Comparison of ENCODE assay signal across 7 cellular contexts in genomic region chr7:74660202-74660601, GRCh38. TPM values are rescaled to one million over a fixed set of nuclear protein-coding genes. Genes with fewer than 3 reads are reported as not detected.
DNase-seq lines count a peak whose midpoint lies in the region; ATAC-seq and TF ChIP-seq lines count a peak whose summit lies in the region.
"Not testable (repeated sequence)": the region's sequence is repeated elsewhere in the genome, so short reads cannot be mapped to it uniquely, and the experiment has no call there.

No MANE protein-coding gene starts in this region.

- TF ChIP-seq CTCF in GM23338 (conservative IDR thresholded peaks at IDR 0.05; ENCODE audit: low read depth in 2 of 2); Panc1 (IDR thresholded peaks at IDR 0.05); colonic mucosa (IDR thresholded peaks at IDR 0.05); left ventricle myocardium inferior (IDR thresholded peaks at IDR 0.05; ENCODE audit: borderline replicate concordance); natural killer cell (IDR thresholded peaks at IDR 0.05): not testable (repeated sequence)

- POLR2A ChIA-PET in Panc1 (lab: Charles Lee) = interaction anchor here (0.7 kb wide), 1 partner anchor 22 kb away, joined by 4 read pairs; no protein-coding TSS in a partner anchor

- not testable (repeated sequence) for H3K36me3 ChIP-seq in GM23338 (ENCODE audit: insufficient read depth); Panc1 (ENCODE audit: control insufficient read depth, insufficient read depth, low read length); colonic mucosa; left ventricle myocardium inferior

- peaks cover 10% of the 10 kb centered on the region for H3K9me3 Mint-ChIP-seq in GM23338
- H3K9me3 Mint-ChIP-seq in activated T-helper 1 cell treated with anti-CD3 and anti-CD28 coated beads, Interleukin-12 subunit alpha, Interleukin-12 subunit beta, Interleukin-2, Interleukin-4 antibody, amounts not matched to agents 30 ng/mL and 10 ng/mL and 1 ng/mL, durations not matched to agents 14 hours and 24 hours and 36 hours; natural killer cell; stimulated activated effector memory CD8-positive, alpha-beta T cell treated with anti-CD3 and anti-CD28 coated beads, Interleukin-12 subunit alpha, Interleukin-12 subunit beta, amount 100 ng/mL, for 72 hours: not testable (repeated sequence)

- not testable (repeated sequence) for DNase-seq in GM23338 (ENCODE audit: low spot score); Panc1 (ENCODE audit: low read depth, low spot score); activated T-helper 1 cell treated with anti-CD3 and anti-CD28 coated beads, Interleukin-12 subunit alpha, Interleukin-12 subunit beta, Interleukin-2, Interleukin-4 antibody, amounts not matched to agents 30 ng/mL and 10 ng/mL and 1 ng/mL, durations not matched to agents 14 hours and 24 hours and 36 hours (ENCODE audit: low spot score); colonic mucosa; left ventricle myocardium inferior; natural killer cell; stimulated activated effector memory CD8-positive, alpha-beta T cell treated with anti-CD3 and anti-CD28 coated beads, Interleukin-12 subunit alpha, Interleukin-12 subunit beta, amount 100 ng/mL, for 72 hours (ENCODE audit: low spot score in 2 of 2)

- not testable (repeated sequence) for ATAC-seq in GM23338; Panc1; natural killer cell; stimulated activated effector memory CD8-positive, alpha-beta T cell treated with anti-CD3 and anti-CD28 coated beads, Interleukin-12 subunit alpha, Interleukin-12 subunit beta, amount 100 ng/mL, for 72 hours

- peaks cover 59% of the 10 kb centered on the region for H3K4me1 ChIP-seq in GM23338 (ENCODE audit: insufficient read depth)
- peaks cover 51% of the 10 kb centered on the region for H3K4me1 ChIP-seq in Panc1 (ENCODE audit: control insufficient read depth, insufficient read depth, low read length)
- H3K4me1 ChIP-seq in colonic mucosa = not testable (repeated sequence)
- peaks cover 90% of the 10 kb centered on the region for H3K4me1 ChIP-seq in left ventricle myocardium inferior

- peaks cover 65% of the 10 kb centered on the region for H3K4me1 Mint-ChIP-seq in GM23338
- H3K4me1 Mint-ChIP-seq in activated T-helper 1 cell treated with anti-CD3 and anti-CD28 coated beads, Interleukin-12 subunit alpha, Interleukin-12 subunit beta, Interleukin-2, Interleukin-4 antibody, amounts not matched to agents 30 ng/mL and 10 ng/mL and 1 ng/mL, durations not matched to agents 14 hours and 24 hours and 36 hours (ENCODE audit: low read depth) = peaks cover 56% of the 10 kb centered on the region
- peaks cover 44 to 57% of the 10 kb centered on the region in 2 donors for H3K4me1 Mint-ChIP-seq in natural killer cell
- H3K4me1 Mint-ChIP-seq in stimulated activated effector memory CD8-positive, alpha-beta T cell treated with anti-CD3 and anti-CD28 coated beads, Interleukin-12 subunit alpha, Interleukin-12 subunit beta, amount 100 ng/mL, for 72 hours = peaks cover 56% of the 10 kb centered on the region

- H3F3A ChIP-seq in GM23338 (replicated peaks; ENCODE audit: low read depth) = peaks cover 28% of the 10 kb centered on the region

- H3K9me3 ChIP-seq in Panc1 (ENCODE audit: control insufficient read depth, insufficient read depth, low read depth, low read length); colonic mucosa; left ventricle myocardium inferior (replicated peaks): not testable (repeated sequence)

- CTCF ChIA-PET in Panc1 (lab: Charles Lee) = not testable (repeated sequence)

- intact Hi-C loops in Panc1 (cut with micrococcal nuclease; ENCODE audit: unreplicated experiment); colonic mucosa (cut with DNase I); left ventricle myocardium inferior (cut with micrococcal nuclease); natural killer cell (cut with micrococcal nuclease): not testable (repeated sequence)
- intact Hi-C loops in activated T-helper 1 cell treated with anti-CD3 and anti-CD28 coated beads, Interleukin-12 subunit alpha, Interleukin-12 subunit beta, Interleukin-2, Interleukin-4 antibody, amounts not matched to agents 30 ng/mL and 10 ng/mL and 1 ng/mL, durations not matched to agents 14 hours and 24 hours and 36 hours (cut with micrococcal nuclease) = loop anchor here (2.0 to 10.0 kb wide), 2 partner anchors 17 to 55 kb away; no protein-coding TSS in a partner anchor

- not testable (repeated sequence) for H3K9me2 ChIP-seq in GM23338 (ENCODE audit: insufficient read depth)

- H2AFZ ChIP-seq in GM23338 = not testable (repeated sequence)

- H3K27ac ChIP-seq in GM23338 (ENCODE audit: low read depth) (peak overlapping the region; percentile 99), Panc1 (ENCODE audit: low read length) (peak overlapping the region; percentile 98), colonic mucosa (peak overlapping the region; percentile 41), left ventricle myocardium inferior (replicated peaks) (peak overlapping the region; percentile 100)

- not testable (repeated sequence) for H3K27me3 ChIP-seq in GM23338 (ENCODE audit: insufficient read depth); Panc1 (ENCODE audit: control insufficient read depth, insufficient read depth, low read length); colonic mucosa; left ventricle myocardium inferior (ENCODE audit: low read depth)

- not testable (repeated sequence) for BruUV-seq in Panc1 (replicated peaks; lab: Mats Ljungman, UMichigan)

- in situ Hi-C loops in Panc1 (cut with HindIII; ENCODE audit: low pct_unique_long_range_greater_than_20kb, low sequenced_read_pairs) = not testable (repeated sequence)

- H3K27ac Mint-ChIP-seq in GM23338 (peak overlapping the region; percentile 98), natural killer cell (peak overlapping the region; percentile 86 to 95)
- peak overlapping the region; percentile 72 for H3K27ac Mint-ChIP-seq in activated T-helper 1 cell treated with anti-CD3 and anti-CD28 coated beads, Interleukin-12 subunit alpha, Interleukin-12 subunit beta, Interleukin-2, Interleukin-4 antibody, amounts not matched to agents 30 ng/mL and 10 ng/mL and 1 ng/mL, durations not matched to agents 14 hours and 24 hours and 36 hours
- peak overlapping the region; percentile 91 for H3K27ac Mint-ChIP-seq in stimulated activated effector memory CD8-positive, alpha-beta T cell treated with anti-CD3 and anti-CD28 coated beads, Interleukin-12 subunit alpha, Interleukin-12 subunit beta, amount 100 ng/mL, for 72 hours

- H4K20me1 ChIP-seq in GM23338 (replicated peaks; ENCODE audit: insufficient read depth) = not testable (repeated sequence)

- peaks cover 28% of the 10 kb centered on the region for H3K27me3 Mint-ChIP-seq in GM23338 (ENCODE audit: insufficient read depth, low read depth, poor library complexity)
- not testable (repeated sequence) for H3K27me3 Mint-ChIP-seq in activated T-helper 1 cell treated with anti-CD3 and anti-CD28 coated beads, Interleukin-12 subunit alpha, Interleukin-12 subunit beta, Interleukin-2, Interleukin-4 antibody, amounts not matched to agents 30 ng/mL and 10 ng/mL and 1 ng/mL, durations not matched to agents 14 hours and 24 hours and 36 hours (ENCODE audit: insufficient read depth); natural killer cell (ENCODE audit: low read depth in 2 of 2)

- not testable (repeated sequence) for H3K9ac ChIP-seq in colonic mucosa (ENCODE audit: low read depth in 2 of 2, low read length in 2 of 2)

- H3K4me2 ChIP-seq in GM23338 = peak overlapping the region; percentile 74

- H3K4me3 ChIP-seq in GM23338 = peak overlapping the region; percentile 46
- H3K4me3 ChIP-seq in Panc1 (ENCODE audit: low read depth in 2 of 2, low read length in 2 of 2) = peak overlapping the region; percentile 72 to 93
- not testable (repeated sequence) for H3K4me3 ChIP-seq in colonic mucosa
- peak overlapping the region; percentile 100 for H3K4me3 ChIP-seq in left ventricle myocardium inferior

- H3K4me3 Mint-ChIP-seq in GM23338 (peak overlapping the region; percentile 91), natural killer cell (peak overlapping the region; percentile 94)
- peak overlapping the region; percentile 80 for H3K4me3 Mint-ChIP-seq in activated T-helper 1 cell treated with anti-CD3 and anti-CD28 coated beads, Interleukin-12 subunit alpha, Interleukin-12 subunit beta, Interleukin-2, Interleukin-4 antibody, amounts not matched to agents 30 ng/mL and 10 ng/mL and 1 ng/mL, durations not matched to agents 14 hours and 24 hours and 36 hours
- H3K4me3 Mint-ChIP-seq in stimulated activated effector memory CD8-positive, alpha-beta T cell treated with anti-CD3 and anti-CD28 coated beads, Interleukin-12 subunit alpha, Interleukin-12 subunit beta, amount 100 ng/mL, for 72 hours = peak overlapping the region; percentile 78

- H3K79me2 ChIP-seq in GM23338 (replicated peaks; ENCODE audit: insufficient read depth) = peaks cover 63% of the 10 kb centered on the region

- peaks cover 42% of the 10 kb centered on the region for H3K36me3 Mint-ChIP-seq in GM23338 (ENCODE audit: low read depth)
- peaks cover 16% of the 10 kb centered on the region for H3K36me3 Mint-ChIP-seq in activated T-helper 1 cell treated with anti-CD3 and anti-CD28 coated beads, Interleukin-12 subunit alpha, Interleukin-12 subunit beta, Interleukin-2, Interleukin-4 antibody, amounts not matched to agents 30 ng/mL and 10 ng/mL and 1 ng/mL, durations not matched to agents 14 hours and 24 hours and 36 hours (ENCODE audit: low read depth)
- H3K36me3 Mint-ChIP-seq in natural killer cell = not testable (repeated sequence)
- peaks cover 76% of the 10 kb centered on the region for H3K36me3 Mint-ChIP-seq in stimulated activated effector memory CD8-positive, alpha-beta T cell treated with anti-CD3 and anti-CD28 coated beads, Interleukin-12 subunit alpha, Interleukin-12 subunit beta, amount 100 ng/mL, for 72 hours

RNA-seq across cellular contexts. Expression of gene GTF2I, which starts 2.7 kb away (rescaled TPM):
- total RNA-seq in GM23338 (2014; rRNA removed; shearing (Covaris generic)) = 219 and 242 TPM in 2 replicates
- polyA plus RNA-seq in GM23338 (2016; fragmentation: Nextera tagmentation; extraction: Ambion mirVana) = 184 and 204 TPM in 2 replicates
- total RNA-seq in Panc1 (2021; ENCODE audit: unreplicated experiment) (305 TPM), colonic mucosa (100 to 1,000 TPM; 123 to 148 TPM), left ventricle myocardium inferior (122 TPM), natural killer cell (100 to 1,000 TPM; 153 to 222 (median 188) TPM)
- 194 TPM for polyA plus RNA-seq in Panc1 (2012; ENCODE audit: insufficient read length)
- total RNA-seq in activated T-helper 1 cell treated with anti-CD3 and anti-CD28 coated beads, Interleukin-12 subunit alpha, Interleukin-12 subunit beta, Interleukin-2, Interleukin-4 antibody, amounts not matched to agents 30 ng/mL and 10 ng/mL and 1 ng/mL, durations not matched to agents 14 hours and 24 hours and 36 hours = 199 and 203 TPM in 2 replicates

Comparison
In these comparisons a context has a peak if more than half of its experiments do, and no peak if none do; other contexts are left out.
1. H3K27ac ChIP-seq: peak in every context shown above with its lines; median percentile 100 in left ventricle myocardium inferior; 99 in GM23338; 98 in Panc1; 41 in colonic mucosa.